15 cellular contexts compared by ENCODE assay signal in genomic region chr5:96338089-96338488, GRCh38.
A peak's percentile ranks its signal among the peaks of the same experiment; 100 is the strongest.
DNase-seq lines count a peak whose midpoint lies in the region; ATAC-seq and TF ChIP-seq lines count a peak whose summit lies in the region.
"Had no signal": no experiment of that assay in that cellular context is flagged by ENCODE, and none has a peak within 500 bp of the region (broad histone marks: within the 10 kb centered on the region; RNA-seq: fewer than 3 reads in every experiment).

No MANE protein-coding gene starts in this region.

- no peak for TF ChIP-seq CTCF in psoas muscle (IDR thresholded peaks at IDR 0.05)

- peak overlapping the region; percentile 14 for H3K4me3 ChIP-seq in psoas muscle
- H3K4me3 ChIP-seq: K562, SJCRH30, skin epidermis had no signal

- H3K36me3 ChIP-seq in psoas muscle (ENCODE audit: insufficient read depth in 1 of 2, low read depth in 1 of 2), result no peaks in the 10 kb centered on the region
- H3K36me3 ChIP-seq: SJCRH30 had no signal

- DNase-seq in psoas muscle (no peak), epidermal melanocyte (ENCODE audit: insufficient read length, low spot score) (no peak), Ammon's horn (ENCODE audit: low spot score) (no peak)
- no peak for DNase-seq in activated effector memory CD4-positive, alpha-beta T cell treated with anti-CD3 and anti-CD28 coated beads, Interleukin-2, amount 50 U/mL, for 16 hours
- DNase-seq in activated CD4-positive, alpha-beta T cell treated with anti-CD3 and anti-CD28 coated beads, Interleukin-2, amount 10 ng/mL, durations not matched to agents 7 days and 5 days, result no peak
- DNase-seq: activated CD4-positive, alpha-beta T cell treated with anti-CD3 and anti-CD28 coated beads, Interleukin-2, amount 50 U/mL, for 1 hour; activated naive CD4-positive, alpha-beta T cell treated with anti-CD3 and anti-CD28 coated beads, Interleukin-2, amount 10 ng/mL, durations not matched to agents 7 days and 5 days; HFFc6; hippocampal formation; SJCRH30 had no signal

- H3K4me3 Mint-ChIP-seq in activated CD4-positive, alpha-beta T cell treated with anti-CD3 and anti-CD28 coated beads, Interleukin-2, amount 10 ng/mL, durations not matched to agents 7 days and 5 days, result no peak overlapping the region
- H3K4me3 Mint-ChIP-seq: activated naive CD4-positive, alpha-beta T cell treated with anti-CD3 and anti-CD28 coated beads, Interleukin-2, amount 10 ng/mL, durations not matched to agents 7 days and 5 days; HFFc6 had no signal

- H3K9me3 ChIP-seq in psoas muscle, result no peaks in the 10 kb centered on the region
- H3K9me3 ChIP-seq: SJCRH30 had no signal

- 29 to 52% (median 43%) methylated on average over 2 of the region's 2 CpGs for WGBS in psoas muscle, 3 donors

- H3K27me3 ChIP-seq in psoas muscle (ENCODE audit: insufficient read depth in 3 of 3, low read length in 2 of 3), result no peaks in the 10 kb centered on the region
- H3K27me3 ChIP-seq: SJCRH30 had no signal

- ATAC-seq in GM18861 (IDR thresholded peaks at IDR 0.05; ENCODE audit: unreplicated experiment) (peak; percentile 41), GM21619 (IDR thresholded peaks at IDR 0.05; ENCODE audit: unreplicated experiment) (peak; percentile 67), HG03521 (IDR thresholded peaks at IDR 0.05; ENCODE audit: unreplicated experiment) (peak; percentile 46), psoas muscle (no peak)
- ATAC-seq: K562 had no signal

- H3K9me3 Mint-ChIP-seq in activated CD4-positive, alpha-beta T cell treated with anti-CD3 and anti-CD28 coated beads, Interleukin-2, amount 10 ng/mL, durations not matched to agents 7 days and 5 days, result no peaks in the 10 kb centered on the region
- H3K9me3 Mint-ChIP-seq: activated naive CD4-positive, alpha-beta T cell treated with anti-CD3 and anti-CD28 coated beads, Interleukin-2, amount 10 ng/mL, durations not matched to agents 7 days and 5 days; HFFc6 had no signal

- H3K4me1 Mint-ChIP-seq in activated CD4-positive, alpha-beta T cell treated with anti-CD3 and anti-CD28 coated beads, Interleukin-2, amount 10 ng/mL, durations not matched to agents 7 days and 5 days, result peaks cover 8% of the 10 kb centered on the region

- no peak overlapping the region for H3K27ac Mint-ChIP-seq in activated CD4-positive, alpha-beta T cell treated with anti-CD3 and anti-CD28 coated beads, Interleukin-2, amount 10 ng/mL, durations not matched to agents 7 days and 5 days
- H3K27ac Mint-ChIP-seq: activated naive CD4-positive, alpha-beta T cell treated with anti-CD3 and anti-CD28 coated beads, Interleukin-2, amount 10 ng/mL, durations not matched to agents 7 days and 5 days had no signal

- CTCF ChIA-PET in activated CD4-positive, alpha-beta T cell treated with anti-CD3 and anti-CD28 coated beads, Interleukin-2, amount 10 ng/mL, durations not matched to agents 7 days and 5 days (lab: Charles Lee), result interaction anchor here (1.6 kb wide), 1 partner anchor 471 kb away, joined by 3 read pairs; no protein-coding TSS in a partner anchor

- H3K4me1 ChIP-seq in psoas muscle, result peaks cover 40% of the 10 kb centered on the region
- H3K4me1 ChIP-seq: SJCRH30 had no signal

- peaks cover 12% of the 10 kb centered on the region for H3K27me3 Mint-ChIP-seq in activated CD4-positive, alpha-beta T cell treated with anti-CD3 and anti-CD28 coated beads, Interleukin-2, amount 10 ng/mL, durations not matched to agents 7 days and 5 days

- peak overlapping the region; percentile 85 for H3K27ac ChIP-seq in psoas muscle
- H3K27ac ChIP-seq: SJCRH30 had no signal

- H3K36me3 Mint-ChIP-seq in activated CD4-positive, alpha-beta T cell treated with anti-CD3 and anti-CD28 coated beads, Interleukin-2, amount 10 ng/mL, durations not matched to agents 7 days and 5 days (ENCODE audit: low read depth), result no peaks in the 10 kb centered on the region
- H3K36me3 Mint-ChIP-seq: activated naive CD4-positive, alpha-beta T cell treated with anti-CD3 and anti-CD28 coated beads, Interleukin-2, amount 10 ng/mL, durations not matched to agents 7 days and 5 days had no signal

- POLR2A ChIA-PET in activated CD4-positive, alpha-beta T cell treated with anti-CD3 and anti-CD28 coated beads, Interleukin-2, amount 10 ng/mL, durations not matched to agents 7 days and 5 days (lab: Charles Lee), result no interaction called here

- intact Hi-C loops in psoas muscle (cut with DNase I), result loop anchor here (1.0 to 10.0 kb wide), 4 partner anchors 376 to 693 kb away; partner anchors contain the start of genes ELL2 (in 2 of the 2) and RFESD (in 2 of the 2)

Comparison
In these comparisons a context has a peak if more than half of its experiments do, and no peak if none do; other contexts are left out.
1. ATAC-seq: peak in GM18861 (single experiment), GM21619 (single experiment) and HG03521 (single experiment); none in psoas muscle (0 of 4).